ENCODE assay signal across 13 cellular contexts in the genomic region with DNA sequence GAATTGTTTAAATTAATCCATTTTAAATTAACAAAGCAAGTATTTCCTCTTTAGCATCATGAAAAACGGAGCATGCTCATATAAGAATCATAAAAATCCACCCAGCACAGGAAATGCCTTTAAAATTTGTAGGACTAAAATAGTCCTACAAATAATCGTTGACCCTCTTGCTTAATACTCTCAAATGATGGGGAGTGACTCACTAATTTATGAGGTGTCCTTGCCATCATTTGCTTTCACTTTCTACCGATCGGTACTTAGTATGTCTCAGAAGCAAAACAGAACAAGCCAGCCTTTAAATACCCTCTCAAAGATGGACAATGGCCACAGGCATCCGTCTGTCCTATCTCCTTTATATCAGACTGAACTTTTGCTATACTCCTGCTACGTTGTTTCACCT.
DNase-seq lines count a peak whose midpoint lies in the region; ATAC-seq and TF ChIP-seq lines count a peak whose summit lies in the region.
"Had no signal": no experiment of that assay in that cellular context is flagged by ENCODE, and none has a peak within 500 bp of the region (broad histone marks: within the 10 kb centered on the region; RNA-seq: fewer than 3 reads in every experiment).

No MANE protein-coding gene starts in this region.

- H4K20me1 ChIP-seq in PC-9 (ENCODE audit: insufficient read depth), result no peaks in the 10 kb centered on the region
- no peaks in the 10 kb centered on the region for H4K20me1 ChIP-seq in fibroblast of lung (ENCODE audit: control insufficient read depth, extremely low read depth, insufficient read depth, low read length)

- H3K27ac ChIP-seq in PC-9, result no peak overlapping the region
- H3K27ac ChIP-seq in fibroblast of lung (ENCODE audit: insufficient read depth, low read length), result peak overlapping the region; percentile 24
- no peak overlapping the region for H3K27ac ChIP-seq in subcutaneous abdominal adipose tissue (ENCODE audit: low read depth, low read length)
- H3K27ac ChIP-seq: A549, prostate gland had no signal

- no peaks in the 10 kb centered on the region for H3K27me3 Mint-ChIP-seq in activated CD8-positive, alpha-beta T cell treated with anti-CD3 and anti-CD28 coated beads, Interleukin-2, amount 10 ng/mL, durations not matched to agents 7 days and 5 days (ENCODE audit: low read depth)
- H3K27me3 Mint-ChIP-seq in activated CD8-positive, alpha-beta T cell treated with anti-CD3 and anti-CD28 coated beads for 36 hours, result no peaks in the 10 kb centered on the region

- H3K36me3 Mint-ChIP-seq in activated CD8-positive, alpha-beta T cell treated with anti-CD3 and anti-CD28 coated beads, Interleukin-2, amount 10 ng/mL, durations not matched to agents 7 days and 5 days (ENCODE audit: low read depth), result peaks cover 2% of the 10 kb centered on the region
- peaks cover 3% of the 10 kb centered on the region for H3K36me3 Mint-ChIP-seq in activated CD8-positive, alpha-beta T cell treated with anti-CD3 and anti-CD28 coated beads for 36 hours (ENCODE audit: low read depth)

- BruUV-seq in PC-9 (replicated peaks; lab: Mats Ljungman, UMichigan), result no TSS peak

- H3K27me3 ChIP-seq in PC-9 (ENCODE audit: insufficient read depth, low read depth) (no peaks in the 10 kb centered on the region), fibroblast of lung (ENCODE audit: control insufficient read depth, insufficient read depth, low read length) (no peaks in the 10 kb centered on the region), subcutaneous abdominal adipose tissue (ENCODE audit: control insufficient read depth in 5 of 5, insufficient read depth in 4 of 5, low read length in 5 of 5) (no peaks in the 10 kb centered on the region)

- H3K9me3 ChIP-seq in PC-9 (ENCODE audit: insufficient read depth, low read depth), result no peaks in the 10 kb centered on the region; the same call in 1 of the 2 replicates
- no peaks in the 10 kb centered on the region for H3K9me3 ChIP-seq in fibroblast of lung (ENCODE audit: control insufficient read depth, insufficient read depth, low read depth, low read length)
- no peaks in the 10 kb centered on the region for H3K9me3 ChIP-seq in subcutaneous abdominal adipose tissue (ENCODE audit: control insufficient read depth in 5 of 5, low read length in 5 of 5)
- H3K9me3 ChIP-seq: A549, prostate gland had no signal

- peak overlapping the region; percentile 27 for H3K27ac Mint-ChIP-seq in activated CD8-positive, alpha-beta T cell treated with anti-CD3 and anti-CD28 coated beads, Interleukin-2, amount 10 ng/mL, durations not matched to agents 7 days and 5 days
- no peak overlapping the region for H3K27ac Mint-ChIP-seq in activated CD8-positive, alpha-beta T cell treated with anti-CD3 and anti-CD28 coated beads for 36 hours
- H3K27ac Mint-ChIP-seq: GM23338 had no signal

- H3K4me1 ChIP-seq in PC-9 (replicated peaks; ENCODE audit: insufficient read depth), result no peaks in the 10 kb centered on the region
- H3K4me1 ChIP-seq in fibroblast of lung (ENCODE audit: control insufficient read depth, extremely low read depth, insufficient read depth, low read length), result peaks cover 3% of the 10 kb centered on the region
- peaks cover 0 to 5% (median 0%) of the 10 kb centered on the region in 5 donors for H3K4me1 ChIP-seq in subcutaneous abdominal adipose tissue (ENCODE audit: control insufficient read depth in 5 of 5, insufficient read depth in 5 of 5, low read length in 5 of 5)
- H3K4me1 ChIP-seq: A549, prostate gland had no signal

- H3K4me3 Mint-ChIP-seq in activated CD8-positive, alpha-beta T cell treated with anti-CD3 and anti-CD28 coated beads, Interleukin-2, amount 10 ng/mL, durations not matched to agents 7 days and 5 days, result no peak overlapping the region
- no peak overlapping the region for H3K4me3 Mint-ChIP-seq in activated CD8-positive, alpha-beta T cell treated with anti-CD3 and anti-CD28 coated beads for 36 hours
- H3K4me3 Mint-ChIP-seq: GM23338 had no signal

- no peak for TF ChIP-seq CTCF in activated CD8-positive, alpha-beta T cell treated with anti-CD3 and anti-CD28 coated beads for 36 hours (IDR thresholded peaks at IDR 0.05)
- TF ChIP-seq CTCF in PC-9 (conservative IDR thresholded peaks at IDR 0.05) (no peak), fibroblast of lung (conservative IDR thresholded peaks at IDR 0.05 in 1 of 2, IDR thresholded peaks at IDR 0.05 in 1 of 2; ENCODE audit: low read depth in 1 of 2, low read length in 2 of 2) (no peak)

- H3K36me3 ChIP-seq in PC-9 (ENCODE audit: low read depth), result no peaks in the 10 kb centered on the region
- H3K36me3 ChIP-seq in fibroblast of lung (ENCODE audit: control insufficient read depth, insufficient read depth, low read length), result no peaks in the 10 kb centered on the region
- H3K36me3 ChIP-seq in subcutaneous abdominal adipose tissue (ENCODE audit: control insufficient read depth in 5 of 5, insufficient read depth in 5 of 5, low read length in 5 of 5), result peaks cover 0 to 5% (median 2%) of the 10 kb centered on the region in 5 donors
- H3K36me3 ChIP-seq: prostate gland had no signal

- H3F3A ChIP-seq in PC-9 (ENCODE audit: insufficient read depth, low read depth), result no peaks in the 10 kb centered on the region

- POLR2A ChIA-PET in activated CD8-positive, alpha-beta T cell treated with anti-CD3 and anti-CD28 coated beads, Interleukin-2, amount 10 ng/mL, durations not matched to agents 7 days and 5 days (lab: Charles Lee), result no interaction called here
- POLR2A ChIA-PET in activated CD8-positive, alpha-beta T cell treated with anti-CD3 and anti-CD28 coated beads for 36 hours (lab: Charles Lee), result no interaction called here
- POLR2A ChIA-PET in PC-9 (lab: Charles Lee; ENCODE audit: unreplicated experiment), result no interaction called here

- H3K9me2 ChIP-seq in PC-9 (ENCODE audit: insufficient read depth), result no peaks in the 10 kb centered on the region

- intact Hi-C loops in activated CD8-positive, alpha-beta T cell treated with anti-CD3 and anti-CD28 coated beads for 36 hours (cut with micrococcal nuclease), result no loop called here
- intact Hi-C loops in PC-9 (cut with micrococcal nuclease; ENCODE audit: unreplicated experiment), result no loop called here
- intact Hi-C loops in posterior cingulate gyrus (cut with DNase I), result no loop called here

- CTCF ChIA-PET in activated CD8-positive, alpha-beta T cell treated with anti-CD3 and anti-CD28 coated beads, Interleukin-2, amount 10 ng/mL, durations not matched to agents 7 days and 5 days (lab: Charles Lee), result interaction anchor here (0.9 kb wide), 1 partner anchor 16 kb away, joined by 3 read pairs; no protein-coding TSS in a partner anchor
- CTCF ChIA-PET in activated CD8-positive, alpha-beta T cell treated with anti-CD3 and anti-CD28 coated beads for 36 hours (lab: Charles Lee), result no interaction called here
- CTCF ChIA-PET in PC-9 (lab: Charles Lee), result no interaction called here

- ATAC-seq in activated CD8-positive, alpha-beta T cell treated with anti-CD3 and anti-CD28 coated beads, Interleukin-2, amount 10 ng/mL, durations not matched to agents 7 days and 5 days, result no peak
- no peak for ATAC-seq in activated CD8-positive, alpha-beta T cell treated with anti-CD3 and anti-CD28 coated beads for 36 hours
- no peak for ATAC-seq in HG02678 (IDR thresholded peaks at IDR 0.05; ENCODE audit: unreplicated experiment)
- ATAC-seq: A549, GM23338 had no signal

- DNase-seq in activated CD8-positive, alpha-beta T cell treated with anti-CD3 and anti-CD28 coated beads, Interleukin-2, amount 10 ng/mL, durations not matched to agents 7 days and 5 days, result no peak
- DNase-seq in activated CD8-positive, alpha-beta T cell treated with anti-CD3 and anti-CD28 coated beads for 36 hours, result no peak
- DNase-seq in PC-9 (peak in 1 of 2 experiments; percentile 42), fibroblast of lung (ENCODE audit: low read depth in 2 of 2) (peak; percentile 54 to 84), NCI-H1417 (lab: John Stamatoyannopoulos, UW) (no peak), posterior cingulate gyrus (no peak)
- DNase-seq: activated CD4-positive, alpha-beta T cell treated with anti-CD3 and anti-CD28 coated beads for 48 hours; NCI-H510A had no signal

- H3K4me2 ChIP-seq in PC-9 (peak overlapping the region; percentile 66), fibroblast of lung (ENCODE audit: extremely low read depth, insufficient read depth, low read length) (peak overlapping the region; percentile 55)
- H3K4me2 ChIP-seq: A549, GM23338 had no signal

- H3K9me3 Mint-ChIP-seq in activated CD8-positive, alpha-beta T cell treated with anti-CD3 and anti-CD28 coated beads, Interleukin-2, amount 10 ng/mL, durations not matched to agents 7 days and 5 days (ENCODE audit: insufficient read depth), result no peaks in the 10 kb centered on the region
- H3K9me3 Mint-ChIP-seq in activated CD8-positive, alpha-beta T cell treated with anti-CD3 and anti-CD28 coated beads for 36 hours, result no peaks in the 10 kb centered on the region

- H3K4me1 Mint-ChIP-seq in activated CD8-positive, alpha-beta T cell treated with anti-CD3 and anti-CD28 coated beads, Interleukin-2, amount 10 ng/mL, durations not matched to agents 7 days and 5 days (ENCODE audit: low read depth), result peaks cover 12% of the 10 kb centered on the region
- peaks cover 3% of the 10 kb centered on the region for H3K4me1 Mint-ChIP-seq in activated CD8-positive, alpha-beta T cell treated with anti-CD3 and anti-CD28 coated beads for 36 hours (ENCODE audit: low read depth)
- H3K4me1 Mint-ChIP-seq: GM23338 had no signal

- no peaks in the 10 kb centered on the region for H3K79me2 ChIP-seq in PC-9 (ENCODE audit: low read depth)
- no peaks in the 10 kb centered on the region for H3K79me2 ChIP-seq in fibroblast of lung (ENCODE audit: control insufficient read depth, insufficient read depth, low read length)

- H2AFZ ChIP-seq in PC-9 (peak overlapping the region; percentile 84), fibroblast of lung (ENCODE audit: low read length) (peak overlapping the region; percentile 58)
- H2AFZ ChIP-seq: GM23338 had no signal

- peak overlapping the region; percentile 51 for H3K4me3 ChIP-seq in PC-9
- peak overlapping the region in 2 of 4 experiments; percentile 20 to 33 for H3K4me3 ChIP-seq in fibroblast of lung (replicated peaks in 1 of 4; ENCODE audit: control extremely low read depth in 1 of 4, insufficient read depth in 1 of 4, low read depth in 3 of 4, low read length in 4 of 4)
- H3K4me3 ChIP-seq in subcutaneous abdominal adipose tissue (ENCODE audit: low read depth in 1 of 5, low read length in 5 of 5), result peak overlapping the region in 4 of 5 donors; percentile 36 to 59 (median 49)
- H3K4me3 ChIP-seq: A549, GM23338, prostate gland had no signal

- no peak overlapping the region for H3K9ac ChIP-seq in fibroblast of lung (ENCODE audit: insufficient read depth, low read length)
- peak overlapping the region in 2 of 5 donors; percentile 15 to 41 for H3K9ac ChIP-seq in subcutaneous abdominal adipose tissue (ENCODE audit: low read length in 5 of 5)

Comparison
In these comparisons a context has a peak if more than half of its experiments do, and no peak if none do; other contexts are left out.
1. DNase-seq: peak in fibroblast of lung (2 of 2); none in activated CD8-positive, alpha-beta T cell treated with anti-CD3 and anti-CD28 coated beads, Interleukin-2, amount 10 ng/mL, durations not matched to agents 7 days and 5 days (single experiment), activated CD8-positive, alpha-beta T cell treated with anti-CD3 and anti-CD28 coated beads for 36 hours (single experiment), NCI-H1417 (0 of 3) and posterior cingulate gyrus (0 of 10).